Comparison of ENCODE assay signal across 21 cellular contexts in genomic region chr1:219580019-219580676, GRCh38. TPM values are rescaled to one million over a fixed set of nuclear protein-coding genes. Genes with fewer than 3 reads are reported as not detected.
"Had no signal": no experiment of that assay in that cellular context is flagged by ENCODE, and none has a peak within 500 bp of the region (broad histone marks: within the 10 kb centered on the region; RNA-seq: fewer than 3 reads in every experiment).

No MANE protein-coding gene starts in this region.

- H3K36me3 ChIP-seq: gastrocnemius medialis, left lung, thoracic aorta had no signal

- H3K27ac Mint-ChIP-seq: activated naive CD8-positive, alpha-beta T cell; effector memory CD8-positive, alpha-beta T cell; nephron progenitor cell; stimulated activated naive CD8-positive, alpha-beta T cell treated with anti-CD3 and anti-CD28 coated beads, Interleukin-15, amount 100 ng/mL, for 72 hours had no signal

- H3K27me3 ChIP-seq: gastrocnemius medialis, left lung had no signal

- H3K27me3 Mint-ChIP-seq: effector memory CD8-positive, alpha-beta T cell; stimulated activated naive CD8-positive, alpha-beta T cell treated with anti-CD3 and anti-CD28 coated beads, Interleukin-15, amount 100 ng/mL, for 72 hours had no signal

- H3K4me1 Mint-ChIP-seq: nephron progenitor cell had no signal

- H3K36me3 Mint-ChIP-seq: activated naive CD8-positive, alpha-beta T cell had no signal

- H3K4me3 Mint-ChIP-seq: activated naive CD8-positive, alpha-beta T cell; effector memory CD8-positive, alpha-beta T cell; nephron progenitor cell; stimulated activated naive CD8-positive, alpha-beta T cell treated with anti-CD3 and anti-CD28 coated beads, Interleukin-15, amount 100 ng/mL, for 72 hours had no signal

- H3K4me1 ChIP-seq: gastrocnemius medialis had no signal

- ATAC-seq: activated CD4-positive, CD25-positive, alpha-beta regulatory T cell treated with anti-CD3 and anti-CD28 coated beads, Interleukin-2, amount 50 U/mL, for 24 hours; effector memory CD8-positive, alpha-beta T cell; gastrocnemius medialis; left lung; stimulated activated naive CD8-positive, alpha-beta T cell treated with anti-CD3 and anti-CD28 coated beads, Interleukin-15, amount 100 ng/mL, for 72 hours had no signal

- H3K9me3 ChIP-seq: gastrocnemius medialis, left lung, thoracic aorta had no signal

- DNase-seq: activated CD4-positive, alpha-beta T cell treated with anti-CD3 and anti-CD28 coated beads, Interleukin-2, amount 50 U/mL, for 4 hours; activated gamma-delta T cell; activated T-cell treated with anti-CD3 and anti-CD28 coated beads, Interleukin-2, amount 50 U/mL, for 48 hours; aorta; caudate nucleus; cortex of kidney; effector memory CD8-positive, alpha-beta T cell; gastrocnemius medialis; islet precursor cell; left lung; mesenchymal stem cell; nephron progenitor cell; stimulated activated CD4-positive, alpha-beta T cell treated with anti-CD3 and anti-CD28 coated beads, Interleukin-4, amount 100 ng/mL, for 4 hours; stimulated activated naive CD8-positive, alpha-beta T cell treated with anti-CD3 and anti-CD28 coated beads, Interleukin-15, amount 100 ng/mL, for 72 hours had no signal

- H3K27ac ChIP-seq: gastrocnemius medialis, left lung, thoracic aorta had no signal

- H3K4me3 ChIP-seq: gastrocnemius medialis, left lung, thoracic aorta had no signal

RNA-seq across cellular contexts. Expression of gene ZC3H11B, which starts 32.8 kb away (rescaled TPM):
- total RNA-seq: epithelial cell of proximal tubule; gastrocnemius medialis; skeletal muscle tissue; T-helper 2 cell treated with Interferon-gamma antibody and Interleukin-4, amounts not matched to agents 100 ng/mL and 5 ng/mL, for 36 hours; thoracic aorta; urinary bladder had no signal
